ENCODE assay signal across 9 cellular contexts in the genomic region with DNA sequence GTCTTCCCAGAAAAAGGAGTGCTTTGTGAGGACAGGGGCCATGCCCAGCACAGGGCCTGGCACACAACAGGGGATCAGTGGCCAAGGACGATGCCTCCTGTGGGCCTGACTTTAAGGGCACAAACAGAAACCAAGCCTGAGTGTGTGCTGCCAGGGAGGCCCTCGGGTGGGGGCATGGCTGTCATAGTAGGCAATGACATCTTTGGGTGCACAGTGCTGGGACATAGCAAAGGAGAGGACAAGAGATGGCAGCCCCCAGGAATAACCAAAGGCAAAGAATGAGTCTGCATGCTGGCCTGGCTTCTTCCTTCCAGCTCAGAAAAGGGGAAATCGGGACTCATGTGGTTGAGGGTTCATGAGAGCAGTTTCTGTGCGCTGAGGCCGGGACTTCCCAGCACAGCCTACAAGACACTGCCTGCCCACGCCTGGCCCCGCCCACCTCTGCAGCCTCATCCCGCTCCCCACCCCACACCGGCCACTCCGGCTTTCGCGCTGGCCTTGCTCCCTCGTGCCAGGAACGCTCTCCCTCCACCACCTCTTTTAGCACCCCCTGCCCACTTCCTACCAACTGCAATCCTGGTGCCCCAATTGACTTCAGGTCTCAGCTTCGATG. TPM values are rescaled to one million over a fixed set of nuclear protein-coding genes. Genes with fewer than 3 reads are reported as not detected.
DNase-seq lines count a peak whose midpoint lies in the region; ATAC-seq and TF ChIP-seq lines count a peak whose summit lies in the region.
"Had no signal": no experiment of that assay in that cellular context is flagged by ENCODE, and none has a peak within 500 bp of the region (broad histone marks: within the 10 kb centered on the region; RNA-seq: fewer than 3 reads in every experiment).

No MANE protein-coding gene starts in this region.

- no peak overlapping the region for H3K27ac Mint-ChIP-seq in activated naive CD8-positive, alpha-beta T cell

- H3K4me1 ChIP-seq in mucosa of descending colon (ENCODE audit: low read depth): peaks cover 6% of the 10 kb centered on the region

- no peaks in the 10 kb centered on the region for H3K9me3 Mint-ChIP-seq in activated naive CD8-positive, alpha-beta T cell (ENCODE audit: low read depth)

- ATAC-seq in HG03039 (IDR thresholded peaks at IDR 0.05; ENCODE audit: unreplicated experiment) (peak; percentile 60), mucosa of descending colon (peak; percentile 72)

- no peak overlapping the region for H3K4me3 ChIP-seq in mucosa of descending colon

- peaks cover 37% of the 10 kb centered on the region for H3K4me1 Mint-ChIP-seq in activated naive CD8-positive, alpha-beta T cell (ENCODE audit: low read depth)

- H3K9me3 ChIP-seq in mucosa of descending colon: no peaks in the 10 kb centered on the region

- DNase-seq in NCI-H2227 (lab: John Stamatoyannopoulos, UW; ENCODE audit: unreplicated experiment): peak; percentile 27
- DNase-seq in NCI-H2227 treated with DMSO at 0.1 percent for 48 hours (lab: John Stamatoyannopoulos, UW): no peak
- peak; percentile 56 to 68 (median 64) for DNase-seq in mucosa of descending colon
- no peak for DNase-seq in DMS153 (lab: John Stamatoyannopoulos, UW)
- no peak for DNase-seq in DMS 273 (lab: John Stamatoyannopoulos, UW; ENCODE audit: unreplicated experiment)
- DNase-seq in A172 (ENCODE audit: low spot score): no peak

- no peaks in the 10 kb centered on the region for H3K36me3 Mint-ChIP-seq in activated naive CD8-positive, alpha-beta T cell

- no peak for TF ChIP-seq CTCF in mucosa of descending colon (IDR thresholded peaks at IDR 0.05)

- H3K4me3 Mint-ChIP-seq in activated naive CD8-positive, alpha-beta T cell: peak overlapping the region; percentile 89

- no peaks in the 10 kb centered on the region for H3K36me3 ChIP-seq in mucosa of descending colon (ENCODE audit: low read depth)

- peaks cover 50% of the 10 kb centered on the region for H3K27me3 Mint-ChIP-seq in activated naive CD8-positive, alpha-beta T cell

- intact Hi-C loops in mucosa of descending colon (cut with DNase I, micrococcal nuclease): no loop called here

RNA-seq across cellular contexts. Expression of a gene that starts 13.8 kb away (rescaled TPM):
- total RNA-seq in mucosa of descending colon: not detected
- total RNA-seq in A172 (2014; rRNA removed; shearing (Covaris generic)): 10.9 and 14.5 TPM in 2 replicates
- total RNA-seq: dermis microvascular lymphatic vessel endothelial cell had no signal

Comparison
In these comparisons a context has a peak if more than half of its experiments do, and no peak if none do; other contexts are left out.
1. DNase-seq: peak in NCI-H2227 (single experiment) and mucosa of descending colon (3 of 3); none in NCI-H2227 treated with DMSO at 0.1 percent for 48 hours (single experiment), DMS153 (single experiment), DMS 273 (single experiment) and A172 (single experiment).
2. RNA of a gene that starts 13.8 kb away (total RNA-seq): 10.9 to 14.5 TPM in A172; not detected in mucosa of descending colon; every median in the first group is over 10 times any median in the second.